Comparison of ENCODE assay signal across 21 cellular contexts in genomic region chr22:30015846-30016245, GRCh38.
DNase-seq lines count a peak whose midpoint lies in the region; ATAC-seq, FAIRE-seq and TF ChIP-seq lines count a peak whose summit lies in the region.
"Had no signal": no experiment of that assay in that cellular context is flagged by ENCODE, and none has a peak within 500 bp of the region (broad histone marks: within the 10 kb centered on the region; RNA-seq: fewer than 3 reads in every experiment).

No MANE protein-coding gene starts in this region.

- no peak overlapping the region for H4K12ac ChIP-seq in trophoblast cell (ENCODE audit: low read depth, low read length)

- ATAC-seq in GM18517 (IDR thresholded peaks at IDR 0.05; ENCODE audit: unreplicated experiment): no peak
- no peak for ATAC-seq in GM21360 (IDR thresholded peaks at IDR 0.05; ENCODE audit: unreplicated experiment)
- ATAC-seq: K562, lower lobe of right lung had no signal

- TF ChIP-seq CTCF in BJ (IDR thresholded peaks at IDR 0.05; ENCODE audit: insufficient read depth, low read depth, low read length) (no peak), epithelial cell of esophagus (IDR thresholded peaks at IDR 0.05; ENCODE audit: insufficient read depth, low read depth, low read length, missing control alignments) (no peak)

- H3K36me3 ChIP-seq in BJ (ENCODE audit: control insufficient read depth, insufficient read depth, low read length): peaks cover 16% of the 10 kb centered on the region
- H3K36me3 ChIP-seq in trophoblast cell (ENCODE audit: control insufficient read depth in 1 of 2, insufficient read depth in 2 of 2, low read length in 2 of 2): peaks cover 40 to 52% of the 10 kb centered on the region in 2 experiments
- H3K36me3 ChIP-seq: neural progenitor cell had no signal

- H3K27me3 Mint-ChIP-seq in activated T-helper 1 cell treated with anti-CD3 and anti-CD28 coated beads, Interleukin-12 subunit alpha, Interleukin-12 subunit beta, Interleukin-2, Interleukin-4 antibody, amounts not matched to agents 30 ng/mL and 10 ng/mL and 1 ng/mL, durations not matched to agents 14 hours and 24 hours and 36 hours (ENCODE audit: insufficient read depth): no peaks in the 10 kb centered on the region

- no peak overlapping the region for H3K18ac ChIP-seq in trophoblast cell (ENCODE audit: low read length)

- H3K4me3 Mint-ChIP-seq in activated T-helper 1 cell treated with anti-CD3 and anti-CD28 coated beads, Interleukin-12 subunit alpha, Interleukin-12 subunit beta, Interleukin-2, Interleukin-4 antibody, amounts not matched to agents 30 ng/mL and 10 ng/mL and 1 ng/mL, durations not matched to agents 14 hours and 24 hours and 36 hours: no peak overlapping the region
- H3K4me3 Mint-ChIP-seq: neural progenitor cell had no signal

- no peaks in the 10 kb centered on the region for H3K9me3 ChIP-seq in trophoblast cell (ENCODE audit: insufficient read depth, low read depth, low read length)
- H3K9me3 ChIP-seq: BLaER1 treated with 17β-estradiol and CSF1 and Interleukin-3, amounts not matched to agents 10 nM and 100 nM; lower lobe of right lung; right atrium auricular region; SJCRH30; thoracic aorta had no signal

- H3K79me1 ChIP-seq in trophoblast cell (ENCODE audit: low read length): no peaks in the 10 kb centered on the region

- no CpG with 5 or more reads among the region's 1 CpG for WGBS in trophoblast cell (ENCODE audit: extremely low coverage, insufficient coverage, insufficient read length)

- no peak overlapping the region for H4K91ac ChIP-seq in trophoblast cell (ENCODE audit: low read depth, low read length)

- H3K4ac ChIP-seq in trophoblast cell (ENCODE audit: low read depth, low read length): no peak overlapping the region

- H3K4me1 ChIP-seq in trophoblast cell (ENCODE audit: control insufficient read depth in 1 of 2, insufficient read depth in 2 of 2, low read length in 2 of 2): no peaks in the 10 kb centered on the region
- H3K4me1 ChIP-seq: lower lobe of right lung, neural progenitor cell, right atrium auricular region, SJCRH30 had no signal

- no peaks in the 10 kb centered on the region for H3K9me3 Mint-ChIP-seq in activated T-helper 1 cell treated with anti-CD3 and anti-CD28 coated beads, Interleukin-12 subunit alpha, Interleukin-12 subunit beta, Interleukin-2, Interleukin-4 antibody, amounts not matched to agents 30 ng/mL and 10 ng/mL and 1 ng/mL, durations not matched to agents 14 hours and 24 hours and 36 hours
- H3K9me3 Mint-ChIP-seq: neural progenitor cell had no signal

- H3K9ac ChIP-seq in trophoblast cell (ENCODE audit: low read length): no peak overlapping the region
- H3K9ac ChIP-seq: BLaER1 treated with 17β-estradiol and CSF1 and Interleukin-3, amounts not matched to agents 10 nM and 100 nM; neural progenitor cell had no signal

- H3K79me2 ChIP-seq in trophoblast cell (ENCODE audit: control insufficient read depth, insufficient read depth, low read length, poor library complexity): no peaks in the 10 kb centered on the region

- no peak overlapping the region for H4K8ac ChIP-seq in trophoblast cell (ENCODE audit: low read depth, low read length)

- H3K27me3 ChIP-seq in BJ (ENCODE audit: control insufficient read depth, insufficient read depth, low read length) (no peaks in the 10 kb centered on the region), trophoblast cell (ENCODE audit: insufficient read depth, low read length) (no peaks in the 10 kb centered on the region)
- H3K27me3 ChIP-seq: BLaER1 treated with 17β-estradiol and CSF1 and Interleukin-3, amounts not matched to agents 10 nM and 100 nM; neural progenitor cell; right atrium auricular region; SJCRH30 had no signal

- no peak overlapping the region for H2BK120ac ChIP-seq in trophoblast cell (ENCODE audit: insufficient read depth, low read length, poor library complexity)

- no peak overlapping the region for H3K23ac ChIP-seq in trophoblast cell (ENCODE audit: low read length)

- no peaks in the 10 kb centered on the region for H3K4me1 Mint-ChIP-seq in activated T-helper 1 cell treated with anti-CD3 and anti-CD28 coated beads, Interleukin-12 subunit alpha, Interleukin-12 subunit beta, Interleukin-2, Interleukin-4 antibody, amounts not matched to agents 30 ng/mL and 10 ng/mL and 1 ng/mL, durations not matched to agents 14 hours and 24 hours and 36 hours (ENCODE audit: low read depth)

- H2AFZ ChIP-seq in trophoblast cell (ENCODE audit: insufficient read depth, low read length, poor library complexity): no peak overlapping the region
- H2AFZ ChIP-seq: neural progenitor cell had no signal

- POLR2A ChIA-PET in BJ (lab: Charles Lee): no interaction called here

- no peak overlapping the region for H3K14ac ChIP-seq in trophoblast cell (ENCODE audit: low read length)

- peaks cover 41% of the 10 kb centered on the region for H3K36me3 Mint-ChIP-seq in activated T-helper 1 cell treated with anti-CD3 and anti-CD28 coated beads, Interleukin-12 subunit alpha, Interleukin-12 subunit beta, Interleukin-2, Interleukin-4 antibody, amounts not matched to agents 30 ng/mL and 10 ng/mL and 1 ng/mL, durations not matched to agents 14 hours and 24 hours and 36 hours (ENCODE audit: low read depth)

- H2BK5ac ChIP-seq in trophoblast cell (ENCODE audit: low read depth, low read length, poor library complexity): no peak overlapping the region

- no peak overlapping the region for H3K4me2 ChIP-seq in trophoblast cell (ENCODE audit: low read length)
- H3K4me2 ChIP-seq: BLaER1 treated with 17β-estradiol and CSF1 and Interleukin-3, amounts not matched to agents 10 nM and 100 nM; neural progenitor cell had no signal

- CTCF ChIA-PET in BJ (lab: Yijun Ruan, JAX): interaction anchor here (0.6 to 3.3 kb wide), 8 partner anchors 11 to 389 kb away, joined by 3 to 25 read pairs (median 3); no protein-coding TSS in a partner anchor

- DNase-seq in BJ (ENCODE audit: low read depth) (peak; percentile 55), RCC 7860 (ENCODE audit: low spot score) (peak; percentile 15), epithelial cell of esophagus (ENCODE audit: low read depth) (peak; percentile 24), trophoblast cell (peak; percentile 95)
- no peak for DNase-seq in activated T-cell treated with anti-CD3 and anti-CD28 coated beads, Interleukin-2, amount 50 U/mL, for 1 hour
- DNase-seq in activated T-helper 1 cell treated with anti-CD3 and anti-CD28 coated beads, Interleukin-12 subunit alpha, Interleukin-12 subunit beta, Interleukin-2, Interleukin-4 antibody, amounts not matched to agents 30 ng/mL and 10 ng/mL and 1 ng/mL, durations not matched to agents 14 hours and 24 hours and 36 hours (ENCODE audit: low spot score): no peak
- DNase-seq: activated CD4-positive, alpha-beta T cell treated with anti-CD3 and anti-CD28 coated beads, Interleukin-2, amount 50 U/mL, for 48 hours; amygdala; lower lobe of right lung; NCI-H146; NCI-H345; NK-92 treated with Interleukin-12 subunit alpha and Interleukin-12 subunit beta, amount 100 ng/mL, for 24 hours; SJCRH30; stimulated activated CD8-positive, alpha-beta memory T cell treated with anti-CD3 and anti-CD28 coated beads, Interleukin-4, amount 100 ng/mL, for 48 hours had no signal

- H2BK12ac ChIP-seq in trophoblast cell (ENCODE audit: low read length): no peak overlapping the region

- no peak overlapping the region for H2AK5ac ChIP-seq in trophoblast cell (ENCODE audit: low read length)

- no peak overlapping the region for H3K27ac ChIP-seq in trophoblast cell (ENCODE audit: low read depth, low read length)
- H3K27ac ChIP-seq: BLaER1 treated with 17β-estradiol and CSF1 and Interleukin-3, amounts not matched to agents 10 nM and 100 nM; lower lobe of right lung; neural progenitor cell; right atrium auricular region; SJCRH30; thoracic aorta had no signal

- H3K4me3 ChIP-seq in BJ (ENCODE audit: low read depth, low read length) (no peak overlapping the region), epithelial cell of esophagus (ENCODE audit: low read length) (no peak overlapping the region), trophoblast cell (ENCODE audit: low read depth, low read length) (no peak overlapping the region)
- H3K4me3 ChIP-seq: BLaER1 treated with 17β-estradiol and CSF1 and Interleukin-3, amounts not matched to agents 10 nM and 100 nM; K562; lower lobe of right lung; neural progenitor cell; right atrium auricular region; SJCRH30; thoracic aorta had no signal

- FAIRE-seq in RCC 7860 (lab: Jason Lieb, UNC): no peak
- FAIRE-seq: K562 had no signal

- intact Hi-C loops in activated T-helper 1 cell treated with anti-CD3 and anti-CD28 coated beads, Interleukin-12 subunit alpha, Interleukin-12 subunit beta, Interleukin-2, Interleukin-4 antibody, amounts not matched to agents 30 ng/mL and 10 ng/mL and 1 ng/mL, durations not matched to agents 14 hours and 24 hours and 36 hours (cut with micrococcal nuclease): no loop called here

- no peak overlapping the region for H3K27ac Mint-ChIP-seq in activated T-helper 1 cell treated with anti-CD3 and anti-CD28 coated beads, Interleukin-12 subunit alpha, Interleukin-12 subunit beta, Interleukin-2, Interleukin-4 antibody, amounts not matched to agents 30 ng/mL and 10 ng/mL and 1 ng/mL, durations not matched to agents 14 hours and 24 hours and 36 hours
- H3K27ac Mint-ChIP-seq: neural progenitor cell had no signal

Comparison
In these comparisons a context has a peak if more than half of its experiments do, and no peak if none do; other contexts are left out.
1. DNase-seq: peak in BJ (single experiment), RCC 7860 (single experiment), epithelial cell of esophagus (single experiment) and trophoblast cell (2 of 2); none in activated T-cell treated with anti-CD3 and anti-CD28 coated beads, Interleukin-2, amount 50 U/mL, for 1 hour (single experiment) and activated T-helper 1 cell treated with anti-CD3 and anti-CD28 coated beads, Interleukin-12 subunit alpha, Interleukin-12 subunit beta, Interleukin-2, Interleukin-4 antibody, amounts not matched to agents 30 ng/mL and 10 ng/mL and 1 ng/mL, durations not matched to agents 14 hours and 24 hours and 36 hours (single experiment).